In genomic region chr2:112579280-112579679, GRCh38 we compare ENCODE assay signal across 12 cellular contexts. TPM values are rescaled to one million over a fixed set of nuclear protein-coding genes. Genes with fewer than 3 reads are reported as not detected.
DNase-seq lines count a peak whose midpoint lies in the region; ATAC-seq, FAIRE-seq and TF ChIP-seq lines count a peak whose summit lies in the region.
"Had no signal": no experiment of that assay in that cellular context is flagged by ENCODE, and none has a peak within 500 bp of the region (broad histone marks: within the 10 kb centered on the region; RNA-seq: fewer than 3 reads in every experiment).

No MANE protein-coding gene starts in this region.

- no peak overlapping the region for H3K4me3 ChIP-seq in epithelial cell of proximal tubule (ENCODE audit: low read depth, low read length)
- H3K4me3 ChIP-seq in small intestine (ENCODE audit: low read depth in 1 of 2, low read length in 2 of 2) = no peak overlapping the region
- H3K4me3 ChIP-seq: esophagus squamous epithelium had no signal

- TF ChIP-seq CTCF in epithelial cell of proximal tubule (conservative IDR thresholded peaks at IDR 0.05; ENCODE audit: low read depth, low read length) = peak; percentile 6

- FAIRE-seq in RCC 7860 (lab: Jason Lieb, UNC) = peak; percentile 83
- FAIRE-seq in small intestine (lab: Jason Lieb, UNC) = no peak
- FAIRE-seq: A204.1 had no signal

- no peaks in the 10 kb centered on the region for H3K27me3 ChIP-seq in small intestine (ENCODE audit: control insufficient read depth in 2 of 2, insufficient read depth in 2 of 2, low read length in 2 of 2)
- H3K27me3 ChIP-seq: esophagus squamous epithelium had no signal

- H3K9me3 ChIP-seq in small intestine (ENCODE audit: control insufficient read depth, low read depth) = no peaks in the 10 kb centered on the region
- H3K9me3 ChIP-seq: esophagus squamous epithelium had no signal

- in situ Hi-C loops in G401 (cut with HindIII; ENCODE audit: low sequenced_read_pairs) = no loop called here

- H3K4me1 ChIP-seq in small intestine (ENCODE audit: control insufficient read depth in 2 of 2, insufficient read depth in 1 of 2, low read depth in 1 of 2, low read length in 1 of 2) = no peaks in the 10 kb centered on the region

- no peak for ATAC-seq in HG03095 (IDR thresholded peaks at IDR 0.05; ENCODE audit: unreplicated experiment)

- H3K27ac ChIP-seq in small intestine (ENCODE audit: low read depth in 1 of 2, low read length in 1 of 2) = no peak overlapping the region
- H3K27ac ChIP-seq: esophagus squamous epithelium had no signal

- peaks cover 3 to 10% of the 10 kb centered on the region in 2 donors for H3K36me3 ChIP-seq in small intestine (ENCODE audit: control insufficient read depth in 2 of 2, insufficient read depth in 2 of 2, low read length in 2 of 2)

- DNase-seq in DMS53 (lab: John Stamatoyannopoulos, UW) (peak; percentile 63), DMS53 treated with DMSO at 0.1 percent for 48 hours (lab: John Stamatoyannopoulos, UW; ENCODE audit: unreplicated experiment) (no peak), RCC 7860 (ENCODE audit: low spot score) (peak; percentile 70), epithelial cell of proximal tubule (ENCODE audit: low read depth) (peak; percentile 90), small intestine (peak; percentile 4), G401 (ENCODE audit: low spot score) (no peak), GOT3 (lab: John Stamatoyannopoulos, UW) (no peak)
- DNase-seq: activated CD4-positive, alpha-beta memory T cell treated with anti-CD3 and anti-CD28 coated beads for 36 hours; esophagus squamous epithelium; NCI-H1092 treated with DMSO at 0.1 percent for 48 hours had no signal

RNA-seq across cellular contexts. Expression of gene CHCHD5, which starts 5.1 kb away (rescaled TPM):
- 30.4 and 42.3 TPM in 2 replicates for total RNA-seq in epithelial cell of proximal tubule
- 10 to 100 TPM; 32.4 to 50.8 (median 45.1) TPM for polyA plus RNA-seq in small intestine
- total RNA-seq in G401 (2014; rRNA removed; shearing (Covaris generic)) = 10.8 and 19.2 TPM in 2 replicates

RNA-seq across cellular contexts. Expression of gene POLR1B, which starts 37.0 kb away (rescaled TPM):
- 9.7 and 26.3 TPM in 2 replicates for total RNA-seq in epithelial cell of proximal tubule
- polyA plus RNA-seq in small intestine = 1 to 10 TPM; 3.8 to 8.1 (median 3.8) TPM
- 26.3 and 44.3 TPM in 2 replicates for total RNA-seq in G401 (2014; rRNA removed; shearing (Covaris generic))

Comparison
In these comparisons a context has a peak if more than half of its experiments do, and no peak if none do; other contexts are left out.
1. DNase-seq: peak in DMS53 (single experiment), RCC 7860 (single experiment), epithelial cell of proximal tubule (single experiment) and small intestine (single experiment); none in DMS53 treated with DMSO at 0.1 percent for 48 hours (single experiment), G401 (single experiment) and GOT3 (single experiment).